Comparison of ENCODE assay signal across 10 cellular contexts in the genomic region with DNA sequence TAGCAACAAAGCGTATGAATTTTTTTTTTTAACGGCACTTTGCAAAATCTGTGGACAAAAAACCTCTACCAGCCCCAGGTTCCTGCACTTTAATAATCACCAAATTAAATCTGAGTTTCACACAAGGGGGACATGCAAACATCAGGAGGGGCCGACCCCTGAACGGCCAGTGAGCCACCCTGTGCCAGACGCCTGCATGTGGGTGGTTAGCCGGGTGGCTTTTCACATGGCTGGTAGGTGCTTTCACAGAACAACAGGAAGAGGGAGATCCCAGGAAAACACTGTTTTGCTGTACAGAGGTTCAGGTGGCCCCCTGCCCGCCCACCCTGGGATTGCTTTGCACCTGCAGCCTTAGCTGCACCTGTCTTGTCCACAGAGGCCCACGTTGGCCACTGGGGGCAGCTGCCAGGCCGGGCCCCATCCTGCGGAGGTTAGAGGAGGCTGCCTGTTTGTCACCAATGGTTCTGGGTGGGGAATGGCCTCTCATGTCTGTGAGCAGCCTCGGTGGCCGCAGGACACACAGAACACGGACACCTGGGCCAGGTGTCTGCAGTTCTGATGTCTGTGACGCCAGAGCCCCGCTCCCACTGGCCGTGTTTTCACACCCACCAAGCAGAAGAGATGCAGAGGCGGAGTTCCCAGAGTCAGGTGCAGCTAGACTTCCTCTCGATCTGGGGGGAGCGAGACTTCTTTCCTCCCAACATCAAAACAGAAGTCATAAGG.
DNase-seq lines count a peak whose midpoint lies in the region; ATAC-seq lines count a peak whose summit lies in the region.
"Had no signal": no experiment of that assay in that cellular context is flagged by ENCODE, and none has a peak within 500 bp of the region (broad histone marks: within the 10 kb centered on the region; RNA-seq: fewer than 3 reads in every experiment).

No MANE protein-coding gene starts in this region.

- peaks cover 0 to 9% of the 10 kb centered on the region in 2 donors for H3K9me3 Mint-ChIP-seq in activated T-cell treated with anti-CD3 and anti-CD28 coated beads, Interleukin-2, amount 50 U/mL, for 72 hours
- peaks cover 0 to 11% (median 3%) of the 10 kb centered on the region in 11 donors for H3K9me3 Mint-ChIP-seq in naive thymus-derived CD4-positive, alpha-beta T cell

- peaks cover 0 to 8% (median 0%) of the 10 kb centered on the region in 3 experiments for H3K9me3 ChIP-seq in naive thymus-derived CD4-positive, alpha-beta T cell (ENCODE audit: control insufficient read depth in 2 of 3, low read length in 3 of 3)

- H3K36me3 Mint-ChIP-seq in activated T-cell treated with anti-CD3 and anti-CD28 coated beads, Interleukin-2, amount 50 U/mL, for 72 hours (ENCODE audit: insufficient read depth in 2 of 2) = peaks cover 8 to 10% of the 10 kb centered on the region in 2 donors
- peaks cover 0 to 25% (median 13%) of the 10 kb centered on the region in 5 donors for H3K36me3 Mint-ChIP-seq in naive thymus-derived CD4-positive, alpha-beta T cell

- peaks cover 40 to 55% of the 10 kb centered on the region in 2 donors for H3K4me1 ChIP-seq in naive thymus-derived CD4-positive, alpha-beta T cell (ENCODE audit: control insufficient read depth in 2 of 2, insufficient read depth in 2 of 2, low read length in 2 of 2)

- peaks cover 45% of the 10 kb centered on the region for H3K4me1 Mint-ChIP-seq in activated T-cell treated with anti-CD3 and anti-CD28 coated beads, Interleukin-2, amount 50 U/mL, for 72 hours (ENCODE audit: low read depth)
- peaks cover 43 to 85% (median 80%) of the 10 kb centered on the region in 7 donors for H3K4me1 Mint-ChIP-seq in naive thymus-derived CD4-positive, alpha-beta T cell

- H3K4me3 ChIP-seq in H7 (ENCODE audit: insufficient read depth, low read depth, low read length) = no peak overlapping the region
- peak overlapping the region; percentile 25 for H3K4me3 ChIP-seq in naive thymus-derived CD4-positive, alpha-beta T cell (ENCODE audit: low read length)

- ATAC-seq in activated T-cell treated with anti-CD3 and anti-CD28 coated beads, Interleukin-2, amount 50 U/mL, for 72 hours (replicated peaks in 1 of 2) = peak; percentile 18 to 34
- ATAC-seq in naive thymus-derived CD4-positive, alpha-beta T cell = peak; percentile 51
- ATAC-seq in HG03457 (IDR thresholded peaks at IDR 0.05; ENCODE audit: unreplicated experiment) = no peak

- POLR2A ChIA-PET in naive thymus-derived CD4-positive, alpha-beta T cell (lab: Charles Lee) = interaction anchor here (0.6 to 3.7 kb wide), 12 partner anchors 9 to 156 kb away, joined by 3 to 14 read pairs (median 4); no protein-coding TSS in a partner anchor

- H3K27me3 ChIP-seq in H7 (ENCODE audit: control insufficient read depth, insufficient read depth, low read length) = no peaks in the 10 kb centered on the region
- no peaks in the 10 kb centered on the region for H3K27me3 ChIP-seq in naive thymus-derived CD4-positive, alpha-beta T cell (ENCODE audit: control insufficient read depth in 2 of 2, insufficient read depth in 2 of 2, low read length in 2 of 2)

- H3K4me3 Mint-ChIP-seq in activated T-cell treated with anti-CD3 and anti-CD28 coated beads, Interleukin-2, amount 50 U/mL, for 72 hours = peak overlapping the region; percentile 40 to 47
- peak overlapping the region; percentile 64 to 91 (median 82) for H3K4me3 Mint-ChIP-seq in naive thymus-derived CD4-positive, alpha-beta T cell

- CTCF ChIA-PET in naive thymus-derived CD4-positive, alpha-beta T cell (lab: Charles Lee) = interaction anchor here (1.3 to 3.9 kb wide), 9 partner anchors 10 to 109 kb away, joined by 4 to 29 read pairs (median 5); no protein-coding TSS in a partner anchor

- peak; percentile 3 for DNase-seq in NCI-H748 (lab: John Stamatoyannopoulos, UW; ENCODE audit: unreplicated experiment)
- DNase-seq in NCI-H748 treated with DMSO at 0.1 percent for 48 hours (lab: John Stamatoyannopoulos, UW) = no peak
- DNase-seq in H7 = peak; percentile 88
- DNase-seq in activated T-cell treated with anti-CD3 and anti-CD28 coated beads, Interleukin-2, amount 50 U/mL, for 72 hours = no peak
- peak in 6 of 9 donors; percentile 42 to 55 (median 51) for DNase-seq in naive thymus-derived CD4-positive, alpha-beta T cell
- no peak for DNase-seq in HuH-7.5 (ENCODE audit: low spot score)
- no peak for DNase-seq in HCEC 1CT
- DNase-seq: foreskin fibroblast, NCI-H187 treated with DMSO at 0.1 percent for 48 hours had no signal

- H3K27ac ChIP-seq in naive thymus-derived CD4-positive, alpha-beta T cell (ENCODE audit: low read depth, low read length) = peak overlapping the region; percentile 69

- no peaks in the 10 kb centered on the region for H3K27me3 Mint-ChIP-seq in activated T-cell treated with anti-CD3 and anti-CD28 coated beads, Interleukin-2, amount 50 U/mL, for 72 hours (ENCODE audit: low read depth)
- peaks cover 0 to 8% (median 0%) of the 10 kb centered on the region in 5 donors for H3K27me3 Mint-ChIP-seq in naive thymus-derived CD4-positive, alpha-beta T cell

- peak overlapping the region; percentile 33 for H3K27ac Mint-ChIP-seq in activated T-cell treated with anti-CD3 and anti-CD28 coated beads, Interleukin-2, amount 50 U/mL, for 72 hours
- H3K27ac Mint-ChIP-seq in naive thymus-derived CD4-positive, alpha-beta T cell = peak overlapping the region; percentile 52 to 97 (median 95)

- intact Hi-C loops in naive thymus-derived CD4-positive, alpha-beta T cell (cut with micrococcal nuclease) = loop anchor here in 1 of 2 donors (1.0 to 5.0 kb wide), 5 partner anchors 9 to 105 kb away; no protein-coding TSS in a partner anchor

- H3K36me3 ChIP-seq in H7 (replicated peaks; ENCODE audit: control insufficient read depth, insufficient read depth, low read length) = no peaks in the 10 kb centered on the region
- no peaks in the 10 kb centered on the region for H3K36me3 ChIP-seq in naive thymus-derived CD4-positive, alpha-beta T cell (ENCODE audit: control insufficient read depth in 2 of 3, insufficient read depth in 3 of 3, low read length in 3 of 3)

Comparison
In these comparisons a context has a peak if more than half of its experiments do, and no peak if none do; other contexts are left out.
1. DNase-seq: peak in NCI-H748 (single experiment), H7 (single experiment) and naive thymus-derived CD4-positive, alpha-beta T cell (6 of 9); none in NCI-H748 treated with DMSO at 0.1 percent for 48 hours (single experiment), activated T-cell treated with anti-CD3 and anti-CD28 coated beads, Interleukin-2, amount 50 U/mL, for 72 hours (0 of 2), HuH-7.5 (single experiment) and HCEC 1CT (single experiment).